8 cellular contexts compared by ENCODE assay signal in genomic region chr1:43653339-43653738, GRCh38. TPM values are rescaled to one million over a fixed set of nuclear protein-coding genes. Genes with fewer than 3 reads are reported as not detected.
DNase-seq lines count a peak whose midpoint lies in the region; ATAC-seq and TF ChIP-seq lines count a peak whose summit lies in the region.

No MANE protein-coding gene starts in this region.

- POLR2A ChIA-PET in CD4-positive, alpha-beta T cell (lab: Charles Lee), result no interaction called here
- POLR2A ChIA-PET in HEK293T (lab: Yijun Ruan, JAX), result no interaction called here
- POLR2A ChIA-PET in activated CD4-positive, alpha-beta memory T cell treated with anti-CD3 and anti-CD28 coated beads for 36 hours (lab: Charles Lee), result no interaction called here

- CTCF ChIA-PET in CD4-positive, alpha-beta T cell (lab: Charles Lee), result no interaction called here
- CTCF ChIA-PET in HEK293T (lab: Yijun Ruan, JAX), result interaction anchor here (0.7 kb wide), 2 partner anchors 99 to 383 kb away, joined by 3 read pairs; no protein-coding TSS in a partner anchor
- CTCF ChIA-PET in activated CD4-positive, alpha-beta memory T cell treated with anti-CD3 and anti-CD28 coated beads for 36 hours (lab: Charles Lee), result interaction anchor here (1.0 to 1.2 kb wide), 3 partner anchors 11 to 281 kb away, joined by 3 to 5 read pairs (median 5); no protein-coding TSS in a partner anchor

- WGBS in body of pancreas, 2 donors, result 67 to 70% methylated on average over 3 of the region's 3 CpGs

- no peak for ATAC-seq in CD4-positive, alpha-beta T cell (ENCODE audit: poor library complexity)
- ATAC-seq in GM18858 (IDR thresholded peaks at IDR 0.05; ENCODE audit: unreplicated experiment), result no peak
- ATAC-seq in body of pancreas, result no peak

- DNase-seq in CD4-positive, alpha-beta T cell, result no peak
- DNase-seq in HEK293T (ENCODE audit: extremely low spot score) (peak; percentile 42), NCI-H128 (lab: John Stamatoyannopoulos, UW; ENCODE audit: unreplicated experiment) (no peak), Peyer's patch (no peak), body of pancreas (no peak)
- peak; percentile 17 for DNase-seq in activated CD4-positive, alpha-beta memory T cell treated with anti-CD3 and anti-CD28 coated beads for 36 hours

- H3K27ac ChIP-seq in CD4-positive, alpha-beta T cell (ENCODE audit: low read depth, low read length), result no peak overlapping the region
- H3K27ac ChIP-seq in Peyer's patch (peak overlapping the region in 1 of 4 donors; percentile 18), body of pancreas (no peak overlapping the region)

- H3K4me1 Mint-ChIP-seq in CD4-positive, alpha-beta T cell (ENCODE audit: low read depth), result peaks cover 42% of the 10 kb centered on the region
- H3K4me1 Mint-ChIP-seq in activated CD4-positive, alpha-beta memory T cell treated with anti-CD3 and anti-CD28 coated beads for 36 hours (ENCODE audit: low read depth), result peaks cover 30% of the 10 kb centered on the region

- H3K27me3 Mint-ChIP-seq in CD4-positive, alpha-beta T cell, result no peaks in the 10 kb centered on the region
- no peaks in the 10 kb centered on the region for H3K27me3 Mint-ChIP-seq in activated CD4-positive, alpha-beta memory T cell treated with anti-CD3 and anti-CD28 coated beads for 36 hours

- H3K36me3 Mint-ChIP-seq in CD4-positive, alpha-beta T cell (ENCODE audit: low read depth), result peaks cover 71% of the 10 kb centered on the region
- H3K36me3 Mint-ChIP-seq in activated CD4-positive, alpha-beta memory T cell treated with anti-CD3 and anti-CD28 coated beads for 36 hours, result peaks cover 29% of the 10 kb centered on the region

- no peak for TF ChIP-seq CTCF in CD4-positive, alpha-beta T cell (IDR thresholded peaks at IDR 0.05)
- TF ChIP-seq CTCF in Peyer's patch (IDR thresholded peaks at IDR 0.05) (peak in 2 of 6 experiments; percentile 19 to 22), body of pancreas (IDR thresholded peaks at IDR 0.05) (no peak)

- no peak overlapping the region for H3K9ac ChIP-seq in iPS-15b (ENCODE audit: low read depth, low read length)

- H3K36me3 ChIP-seq in iPS-15b (ENCODE audit: control insufficient read depth, insufficient read depth, low read length) (peaks cover 27% of the 10 kb centered on the region), Peyer's patch (peaks cover 0 to 52% (median 0%) of the 10 kb centered on the region in 3 donors), body of pancreas (replicated peaks in 1 of 2; ENCODE audit: insufficient read depth in 1 of 2, low read depth in 2 of 2) (peaks cover 4 to 29% of the 10 kb centered on the region in 2 donors)

- peak overlapping the region; percentile 74 for H3K4me3 Mint-ChIP-seq in CD4-positive, alpha-beta T cell
- H3K4me3 Mint-ChIP-seq in activated CD4-positive, alpha-beta memory T cell treated with anti-CD3 and anti-CD28 coated beads for 36 hours, result no peak overlapping the region

- H3K27me3 ChIP-seq in CD4-positive, alpha-beta T cell (ENCODE audit: control insufficient read depth, insufficient read depth, low read length), result no peaks in the 10 kb centered on the region
- H3K27me3 ChIP-seq in iPS-15b (ENCODE audit: control insufficient read depth, insufficient read depth, low read length) (no peaks in the 10 kb centered on the region), Peyer's patch (no peaks in the 10 kb centered on the region), body of pancreas (no peaks in the 10 kb centered on the region)

- TF ChIP-seq POLR2A in Peyer's patch (IDR thresholded peaks at IDR 0.05), result no peak
- no peak for TF ChIP-seq POLR2A in body of pancreas (IDR thresholded peaks at IDR 0.05)

- no peaks in the 10 kb centered on the region for H3K9me3 ChIP-seq in CD4-positive, alpha-beta T cell (ENCODE audit: control insufficient read depth, low read length)
- H3K9me3 ChIP-seq in iPS-15b (ENCODE audit: control insufficient read depth, insufficient read depth, low read length) (no peaks in the 10 kb centered on the region), Peyer's patch (no peaks in the 10 kb centered on the region), body of pancreas (no peaks in the 10 kb centered on the region)

- no peaks in the 10 kb centered on the region for H3K9me3 Mint-ChIP-seq in CD4-positive, alpha-beta T cell
- H3K9me3 Mint-ChIP-seq in activated CD4-positive, alpha-beta memory T cell treated with anti-CD3 and anti-CD28 coated beads for 36 hours, result no peaks in the 10 kb centered on the region

- peak overlapping the region; percentile 1 for H3K27ac Mint-ChIP-seq in CD4-positive, alpha-beta T cell
- peak overlapping the region; percentile 26 for H3K27ac Mint-ChIP-seq in activated CD4-positive, alpha-beta memory T cell treated with anti-CD3 and anti-CD28 coated beads for 36 hours

- H3K4me1 ChIP-seq in iPS-15b (ENCODE audit: control insufficient read depth, insufficient read depth, low read length) (peaks cover 9% of the 10 kb centered on the region), Peyer's patch (peaks cover 0 to 35% (median 7%) of the 10 kb centered on the region in 4 donors), body of pancreas (peaks cover 15% of the 10 kb centered on the region)

- H3K4me3 ChIP-seq in iPS-15b (ENCODE audit: low read depth, low read length) (peak overlapping the region; percentile 36), Peyer's patch (no peak overlapping the region), body of pancreas (no peak overlapping the region)

- intact Hi-C loops in CD4-positive, alpha-beta T cell (cut with DNase I, micrococcal nuclease), result loop anchor here (5.0 to 10.0 kb wide), 4 partner anchors 126 to 886 kb away; partner anchors contain the start of genes C1orf50 (in 1 of the 2), ERI3 (in 1 of the 2), P3H1 (in 1 of the 2) and SLC6A9 (in 1 of the 2)
- intact Hi-C loops in activated CD4-positive, alpha-beta memory T cell treated with anti-CD3 and anti-CD28 coated beads for 36 hours (cut with micrococcal nuclease), result loop anchor here (5.0 kb wide), 1 partner anchor 126 kb away; no protein-coding TSS in a partner anchor
- intact Hi-C loops in body of pancreas (cut with DNase I), result no loop called here

TF ChIP-seq in HEK293T, 16 proteins besides CTCF, POLR2A, EP300 and RAD21:
- TF ChIP-seq NFRKB (IDR thresholded peaks at IDR 0.05) (no peak), BHLHE40 (IDR thresholded peaks at IDR 0.05; ENCODE audit: borderline replicate concordance) (no peak)

RNA-seq across cellular contexts. Expression of gene KDM4A, which starts 3.4 kb away (rescaled TPM):
- 10 to 100 TPM; 17.4 to 21.2 TPM for total RNA-seq in CD4-positive, alpha-beta T cell
- 10 to 100 TPM; 31.9 to 32.4 TPM for total RNA-seq in activated CD4-positive, alpha-beta memory T cell treated with anti-CD3 and anti-CD28 coated beads for 36 hours
- total RNA-seq in Peyer's patch (10 to 100 TPM; 60.1 to 74.7 (median 66.2) TPM), body of pancreas (10 to 100 TPM; 11.2 to 12.5 TPM)

RNA-seq across cellular contexts. Expression of gene ST3GAL3, which starts 54.0 kb away (rescaled TPM):
- total RNA-seq in CD4-positive, alpha-beta T cell, result 10 to 100 TPM; 17.6 to 20.5 TPM
- 10 to 100 TPM; 14.7 to 16.0 TPM for total RNA-seq in activated CD4-positive, alpha-beta memory T cell treated with anti-CD3 and anti-CD28 coated beads for 36 hours
- total RNA-seq in Peyer's patch, result 10 to 100 TPM in 1 of 4 donors, 1 to 10 TPM in 3; 4.4 to 19.0 (median 6.1) TPM
- total RNA-seq in body of pancreas, result 10 to 100 TPM; 14.5 to 15.2 TPM

Comparison
In these comparisons a context has a peak if more than half of its experiments do, and no peak if none do; other contexts are left out.
1. DNase-seq: peak in HEK293T (single experiment) and activated CD4-positive, alpha-beta memory T cell treated with anti-CD3 and anti-CD28 coated beads for 36 hours (single experiment); none in CD4-positive, alpha-beta T cell (0 of 10), NCI-H128 (single experiment), Peyer's patch (0 of 3) and body of pancreas (0 of 4).